In genomic region chr19:58513213-58513693, GRCh38 we compare ENCODE assay signal across 1 cellular context.
A peak's percentile ranks its signal among the peaks of the same experiment; 100 is the strongest.
TF ChIP-seq lines count a peak whose summit lies in the region.

No MANE protein-coding gene starts in this region.

TF ChIP-seq in K562, 482 proteins besides CTCF, POLR2A, EP300 and RAD21:
- TF ChIP-seq CEBPG (CRISPR knock-in tag; IDR thresholded peaks at IDR 0.05): 0 out of 2 replicates have a peak, but pooled peaks have one; percentile 14
- TF ChIP-seq CEBPG (tag; conservative IDR thresholded peaks at IDR 0.05 in 1 of 2, IDR thresholded peaks at IDR 0.05 in 1 of 2): no peak
- no peak for TF ChIP-seq TFAP4 (CRISPR knock-in tag; IDR thresholded peaks at IDR 0.05; ENCODE audit: borderline replicate concordance)
